ENCODE assay signal across 2 cellular contexts in the genomic region with DNA sequence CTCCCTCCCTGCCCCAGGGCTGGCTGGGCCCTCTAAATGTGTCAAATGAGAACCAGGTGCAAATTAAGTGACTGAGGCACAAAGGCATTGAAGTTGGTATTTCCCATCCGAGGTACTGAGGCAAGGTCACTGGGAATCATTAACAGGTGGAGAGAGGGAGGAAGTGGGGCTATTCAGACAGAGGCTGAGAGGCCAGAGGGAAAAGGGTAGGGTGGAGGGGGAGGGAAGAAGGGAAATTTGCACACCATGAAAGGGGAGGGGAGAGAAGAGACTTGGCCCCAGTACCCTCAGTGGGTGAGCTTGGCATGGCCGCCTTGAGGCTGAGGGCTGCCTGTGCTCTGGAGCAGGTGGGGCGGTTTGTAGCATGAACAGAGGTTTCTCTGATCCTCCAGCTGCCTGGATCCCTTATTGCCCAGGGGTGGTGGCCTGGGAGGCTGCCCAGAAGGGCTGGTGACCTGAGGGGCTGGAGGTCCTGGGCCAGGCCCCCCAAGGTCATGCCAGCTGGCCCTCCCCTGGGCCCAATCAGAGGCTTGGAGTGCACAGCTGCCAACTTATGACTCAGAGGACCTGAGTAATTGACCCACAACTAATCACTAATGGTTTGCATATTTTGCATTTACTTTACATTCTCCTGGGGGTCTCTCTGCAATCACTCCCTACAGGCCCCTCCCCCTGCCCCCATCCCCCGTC.
TF ChIP-seq lines count a peak whose summit lies in the region.

No MANE protein-coding gene starts in this region.

TF ChIP-seq in HepG2, 621 proteins besides CTCF, POLR2A, EP300 and RAD21 (continued from another document):
- TF ChIP-seq HES4 (CRISPR knock-in tag; IDR thresholded peaks at IDR 0.05; ENCODE audit: borderline replicate concordance), result 0 out of 2 replicates have a peak, but pooled peaks have one; percentile 32
- 0 out of 2 replicates have a peak, but pooled peaks have one; percentile 54 for TF ChIP-seq HNRNPL (IDR thresholded peaks at IDR 0.05; ENCODE audit: low read depth, low read length)

TF ChIP-seq in SK-N-SH, 30 proteins besides CTCF, POLR2A, EP300 and RAD21:
- TF ChIP-seq NFIC (IDR thresholded peaks at IDR 0.05; ENCODE audit: borderline replicate concordance), result peak; percentile 32; the same call in 1 of the 2 replicates
- TF ChIP-seq SIN3A (IDR thresholded peaks at IDR 0.05; ENCODE audit: borderline replicate concordance, low read depth, low read length), result no peak
